Comparison of ENCODE assay signal across 33 cellular contexts in the genomic region with DNA sequence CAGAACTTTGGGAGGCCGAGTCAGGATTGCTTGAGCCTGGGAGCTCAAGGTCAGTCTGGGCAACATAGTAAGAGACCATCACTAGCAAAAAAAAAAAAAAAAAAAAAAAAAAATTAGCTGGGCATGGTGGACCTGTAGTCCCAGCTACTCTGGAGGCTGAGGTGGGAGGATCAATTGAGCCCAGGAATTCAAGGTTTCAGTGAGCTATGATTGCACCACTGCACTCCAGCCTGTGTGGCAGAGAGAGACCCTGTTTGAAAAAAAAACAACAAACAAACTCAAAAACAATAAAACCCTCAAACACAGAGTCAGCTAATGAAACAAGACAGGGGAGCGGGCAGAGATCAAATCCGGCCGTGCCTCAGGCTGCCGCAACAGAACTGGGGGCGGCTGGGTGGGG. TPM values are rescaled to one million over a fixed set of nuclear protein-coding genes. Genes with fewer than 3 reads are reported as not detected.
"Had no signal": no experiment of that assay in that cellular context is flagged by ENCODE, and none has a peak within 500 bp of the region (broad histone marks: within the 10 kb centered on the region; RNA-seq: fewer than 3 reads in every experiment).

No MANE protein-coding gene starts in this region.

- H3K9me3 Mint-ChIP-seq: activated CD4-positive, alpha-beta T cell treated with anti-CD3 and anti-CD28 coated beads, Interleukin-2, amount 10 ng/mL, durations not matched to agents 7 days and 5 days; activated naive CD4-positive, alpha-beta T cell treated with anti-CD3 and anti-CD28 coated beads, Interleukin-2, amount 10 ng/mL, durations not matched to agents 7 days and 5 days; activated naive CD8-positive, alpha-beta T cell treated with anti-CD3 and anti-CD28 coated beads, Interleukin-2, amount 50 U/mL, for 24 hours; T-helper 1 cell treated with Interleukin-12 subunit alpha and Interleukin-12 subunit beta and Interleukin-4 antibody, amounts not matched to agents 30 μg/mL and 1 μg/mL, for 36 hours; T-helper 2 cell treated with Interferon-gamma antibody and Interleukin-4, amounts not matched to agents 5 μg/mL and 100 μg/mL, for 36 hours had no signal

- H3K4me3 ChIP-seq: Peyer's patch, SJCRH30, SK-N-MC had no signal

- H3K36me3 ChIP-seq: brain microvascular endothelial cell, Peyer's patch, SJCRH30 had no signal

- H3K4me2 ChIP-seq: KMS-11 had no signal

- H3K4me1 ChIP-seq: Peyer's patch had no signal

- H3K27me3 ChIP-seq: brain microvascular endothelial cell, Peyer's patch, SJCRH30 had no signal

- H3K9me3 ChIP-seq: Peyer's patch, SJCRH30 had no signal

- DNase-seq: activated CD4-positive, alpha-beta T cell treated with anti-CD3 and anti-CD28 coated beads for 36 hours; activated CD4-positive, alpha-beta T cell treated with anti-CD3 and anti-CD28 coated beads, Interleukin-2, amount 10 ng/mL, durations not matched to agents 7 days and 5 days; activated CD4-positive, alpha-beta T cell treated with anti-CD3 and anti-CD28 coated beads, Interleukin-2, amount 50 U/mL, for 48 hours; activated CD8-positive, alpha-beta memory T cell treated with anti-CD3 and anti-CD28 coated beads, Interleukin-2, amount 10 ng/mL, durations not matched to agents 7 days and 5 days; activated CD8-positive, alpha-beta memory T cell treated with anti-CD3 and anti-CD28 coated beads, Interleukin-2, amount 50 U/mL, for 48 hours; activated effector memory CD4-positive, alpha-beta T cell treated with Interleukin-2 at 50 U/mL for 16 hours; activated naive CD4-positive, alpha-beta T cell treated with anti-CD3 and anti-CD28 coated beads, Interleukin-2, amount 10 ng/mL, durations not matched to agents 7 days and 5 days; activated naive CD8-positive, alpha-beta T cell treated with anti-CD3 and anti-CD28 coated beads, Interleukin-2, amount 50 U/mL, for 24 hours; activated T-cell treated with anti-CD3 and anti-CD28 coated beads, Interleukin-2, amount 50 U/mL, for 48 hours; anterior cingulate cortex; brain microvascular endothelial cell; central memory CD4-positive, alpha-beta T cell; MM.1S; MV-4-11; NCI-H1092; NCI-H1436 treated with DMSO at 0.1 percent for 48 hours; NCI-H1694 treated with DMSO at 0.1 percent for 48 hours; NCI-H2029; NCI-H345; NCI-H524 treated with DMSO at 0.1 percent for 48 hours; NK-92 treated with Interleukin-12 subunit alpha and Interleukin-12 subunit beta, amount 100 ng/mL, for 24 hours; PC-3; Peyer's patch; RPMI8226; SJCRH30 had no signal

- H3K27ac Mint-ChIP-seq: activated CD4-positive, alpha-beta T cell treated with anti-CD3 and anti-CD28 coated beads for 36 hours; activated CD4-positive, alpha-beta T cell treated with anti-CD3 and anti-CD28 coated beads, Interleukin-2, amount 10 ng/mL, durations not matched to agents 7 days and 5 days; activated CD8-positive, alpha-beta memory T cell treated with anti-CD3 and anti-CD28 coated beads, Interleukin-2, amount 10 ng/mL, durations not matched to agents 7 days and 5 days; activated naive CD4-positive, alpha-beta T cell treated with anti-CD3 and anti-CD28 coated beads, Interleukin-2, amount 10 ng/mL, durations not matched to agents 7 days and 5 days; activated naive CD8-positive, alpha-beta T cell; activated naive CD8-positive, alpha-beta T cell treated with anti-CD3 and anti-CD28 coated beads, Interleukin-2, amount 50 U/mL, for 24 hours; T-helper 2 cell treated with Interferon-gamma antibody and Interleukin-4, amounts not matched to agents 5 μg/mL and 100 μg/mL, for 36 hours; WTC11 had no signal

- H3K9ac ChIP-seq: KMS-11 had no signal

- H3K27me3 Mint-ChIP-seq: activated CD4-positive, alpha-beta T cell treated with anti-CD3 and anti-CD28 coated beads for 36 hours; activated CD4-positive, alpha-beta T cell treated with anti-CD3 and anti-CD28 coated beads, Interleukin-2, amount 10 ng/mL, durations not matched to agents 7 days and 5 days; activated CD8-positive, alpha-beta memory T cell treated with anti-CD3 and anti-CD28 coated beads, Interleukin-2, amount 10 ng/mL, durations not matched to agents 7 days and 5 days; activated naive CD8-positive, alpha-beta T cell; activated naive CD8-positive, alpha-beta T cell treated with anti-CD3 and anti-CD28 coated beads, Interleukin-2, amount 50 U/mL, for 24 hours had no signal

- H3K27ac ChIP-seq: brain microvascular endothelial cell, KMS-11, Peyer's patch, SJCRH30 had no signal

- ATAC-seq: activated CD4-positive, alpha-beta T cell treated with anti-CD3 and anti-CD28 coated beads for 36 hours; activated CD8-positive, alpha-beta memory T cell treated with anti-CD3 and anti-CD28 coated beads, Interleukin-2, amount 10 ng/mL, durations not matched to agents 7 days and 5 days; activated naive CD8-positive, alpha-beta T cell treated with anti-CD3 and anti-CD28 coated beads, Interleukin-2, amount 50 U/mL, for 24 hours; PC-3; WTC11 had no signal

- H3K4me3 Mint-ChIP-seq: activated CD4-positive, alpha-beta T cell treated with anti-CD3 and anti-CD28 coated beads for 36 hours; activated CD4-positive, alpha-beta T cell treated with anti-CD3 and anti-CD28 coated beads, Interleukin-2, amount 10 ng/mL, durations not matched to agents 7 days and 5 days; activated CD8-positive, alpha-beta memory T cell treated with anti-CD3 and anti-CD28 coated beads, Interleukin-2, amount 10 ng/mL, durations not matched to agents 7 days and 5 days; activated naive CD4-positive, alpha-beta T cell treated with anti-CD3 and anti-CD28 coated beads, Interleukin-2, amount 10 ng/mL, durations not matched to agents 7 days and 5 days; activated naive CD8-positive, alpha-beta T cell; activated naive CD8-positive, alpha-beta T cell treated with anti-CD3 and anti-CD28 coated beads, Interleukin-2, amount 50 U/mL, for 24 hours; T-helper 1 cell treated with Interleukin-12 subunit alpha and Interleukin-12 subunit beta and Interleukin-4 antibody, amounts not matched to agents 30 μg/mL and 1 μg/mL, for 36 hours; T-helper 2 cell treated with Interferon-gamma antibody and Interleukin-4, amounts not matched to agents 5 μg/mL and 100 μg/mL, for 36 hours; WTC11 had no signal

- H3K36me3 Mint-ChIP-seq: activated CD8-positive, alpha-beta memory T cell treated with anti-CD3 and anti-CD28 coated beads, Interleukin-2, amount 10 ng/mL, durations not matched to agents 7 days and 5 days; activated naive CD4-positive, alpha-beta T cell treated with anti-CD3 and anti-CD28 coated beads, Interleukin-2, amount 10 ng/mL, durations not matched to agents 7 days and 5 days; activated naive CD8-positive, alpha-beta T cell; WTC11 had no signal

- H3K4me1 Mint-ChIP-seq: activated CD4-positive, alpha-beta T cell treated with anti-CD3 and anti-CD28 coated beads for 36 hours; activated CD4-positive, alpha-beta T cell treated with anti-CD3 and anti-CD28 coated beads, Interleukin-2, amount 10 ng/mL, durations not matched to agents 7 days and 5 days; activated CD8-positive, alpha-beta memory T cell treated with anti-CD3 and anti-CD28 coated beads, Interleukin-2, amount 10 ng/mL, durations not matched to agents 7 days and 5 days; activated naive CD4-positive, alpha-beta T cell treated with anti-CD3 and anti-CD28 coated beads, Interleukin-2, amount 10 ng/mL, durations not matched to agents 7 days and 5 days; activated naive CD8-positive, alpha-beta T cell treated with anti-CD3 and anti-CD28 coated beads, Interleukin-2, amount 50 U/mL, for 24 hours had no signal

RNA-seq across cellular contexts. Expression of a gene that starts 41.7 kb away (rescaled TPM):
- total RNA-seq: activated CD4-positive, alpha-beta T cell treated with anti-CD3 and anti-CD28 coated beads for 36 hours; activated CD4-positive, alpha-beta T cell treated with anti-CD3 and anti-CD28 coated beads, Interleukin-2, amount 10 ng/mL, durations not matched to agents 7 days and 5 days; activated CD8-positive, alpha-beta memory T cell treated with anti-CD3 and anti-CD28 coated beads, Interleukin-2, amount 10 ng/mL, durations not matched to agents 7 days and 5 days; LHCN-M2; NCI-H460; PC-3; Peyer's patch had no signal
